ENCODE assay signal across 10 cellular contexts in the genomic region with DNA sequence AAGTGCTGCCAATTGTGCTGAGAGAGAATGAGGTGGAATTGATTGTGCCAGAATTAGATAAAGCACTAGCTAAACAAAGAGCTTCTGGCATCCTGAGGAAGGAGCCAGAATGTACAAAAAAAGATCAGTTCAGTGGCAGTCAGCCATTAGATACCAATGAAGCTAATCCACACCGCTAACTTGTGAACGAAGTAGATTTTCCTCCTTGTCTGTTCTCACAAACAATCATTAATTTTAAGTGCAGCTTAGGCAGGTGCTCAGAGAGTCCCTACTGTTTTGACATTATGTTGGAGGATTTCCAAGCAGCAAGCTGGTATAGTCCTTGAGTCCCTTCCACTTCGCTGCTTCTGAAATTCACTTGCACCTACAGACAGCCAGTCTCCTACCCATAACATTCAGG.
DNase-seq lines count a peak whose midpoint lies in the region; ATAC-seq and TF ChIP-seq lines count a peak whose summit lies in the region.
"Had no signal": no experiment of that assay in that cellular context is flagged by ENCODE, and none has a peak within 500 bp of the region (broad histone marks: within the 10 kb centered on the region; RNA-seq: fewer than 3 reads in every experiment).

No MANE protein-coding gene starts in this region.

- no peaks in the 10 kb centered on the region for H3K36me3 ChIP-seq in neural cell (ENCODE audit: insufficient read depth, low read length)
- H3K36me3 ChIP-seq in body of pancreas (replicated peaks in 1 of 2; ENCODE audit: insufficient read depth in 1 of 2, low read depth in 2 of 2), result no peaks in the 10 kb centered on the region
- no peaks in the 10 kb centered on the region for H3K36me3 ChIP-seq in colonic mucosa
- no peaks in the 10 kb centered on the region for H3K36me3 ChIP-seq in transverse colon
- H3K36me3 ChIP-seq: BE2C had no signal

- in situ Hi-C loops in G401 (cut with HindIII; ENCODE audit: low sequenced_read_pairs), result no loop called here
- in situ Hi-C loops in transverse colon (cut with MboI; ENCODE audit: low pct_ligation_motif_present in 1 of 4, low pct_unique_long_range_greater_than_20kb in 1 of 4, low sequenced_read_pairs in 3 of 4), result no loop called here

- DNase-seq in G401 (ENCODE audit: low spot score), result peak; percentile 96
- DNase-seq in NCI-H1930 (lab: John Stamatoyannopoulos, UW), result peak; percentile 0 to 22
- DNase-seq in NCI-H774 (lab: John Stamatoyannopoulos, UW), result peak; percentile 28
- DNase-seq in body of pancreas, result no peak
- DNase-seq in colonic mucosa, result no peak
- DNase-seq in transverse colon, result no peak
- DNase-seq: activated B cell treated with CpG ODN at 0.5 μM for 24 hours; activated CD8-positive, alpha-beta memory T cell treated with anti-CD3 and anti-CD28 coated beads, Interleukin-2, amount 50 U/mL, for 4 hours; BE2C had no signal

- no peak for TF ChIP-seq POLR2A in body of pancreas (IDR thresholded peaks at IDR 0.05)
- TF ChIP-seq POLR2A in transverse colon (IDR thresholded peaks at IDR 0.05), result no peak

- H2AFZ ChIP-seq in neural cell (ENCODE audit: low read depth, low read length), result peak overlapping the region; percentile 7

- H3K27ac ChIP-seq in neural cell (ENCODE audit: low read length) (peak overlapping the region; percentile 58), body of pancreas (no peak overlapping the region), colonic mucosa (no peak overlapping the region), transverse colon (no peak overlapping the region)

- H3K4me1 ChIP-seq in body of pancreas (peaks cover 6% of the 10 kb centered on the region), colonic mucosa (no peaks in the 10 kb centered on the region), transverse colon (no peaks in the 10 kb centered on the region)
- H3K4me1 ChIP-seq: BE2C had no signal

- H3K27me3 ChIP-seq in neural cell (ENCODE audit: insufficient read depth, low read depth, low read length), result no peaks in the 10 kb centered on the region
- no peaks in the 10 kb centered on the region for H3K27me3 ChIP-seq in body of pancreas
- H3K27me3 ChIP-seq in colonic mucosa, result no peaks in the 10 kb centered on the region
- no peaks in the 10 kb centered on the region for H3K27me3 ChIP-seq in transverse colon
- H3K27me3 ChIP-seq: BE2C had no signal

- intact Hi-C loops in body of pancreas (cut with DNase I), result no loop called here
- intact Hi-C loops in colonic mucosa (cut with DNase I), result no loop called here
- intact Hi-C loops in transverse colon (cut with DNase I; ENCODE audit: low total_unique reads), result no loop called here

- peak overlapping the region; percentile 23 for H3K4me2 ChIP-seq in neural cell (ENCODE audit: low read length)

- TF ChIP-seq EP300 in neural cell (conservative IDR thresholded peaks at IDR 0.05; ENCODE audit: poor library complexity, severe bottlenecking) (no peak), transverse colon (IDR thresholded peaks at IDR 0.05; ENCODE audit: low read depth) (no peak)

- H3K9me3 ChIP-seq in neural cell (ENCODE audit: low read length), result no peaks in the 10 kb centered on the region
- no peaks in the 10 kb centered on the region for H3K9me3 ChIP-seq in body of pancreas
- no peaks in the 10 kb centered on the region for H3K9me3 ChIP-seq in colonic mucosa
- H3K9me3 ChIP-seq in transverse colon, result no peaks in the 10 kb centered on the region
- H3K9me3 ChIP-seq: BE2C had no signal

- peak; percentile 23 for TF ChIP-seq RAD21 in neural cell (conservative IDR thresholded peaks at IDR 0.05)

- H4K20me1 ChIP-seq in neural cell (ENCODE audit: insufficient read depth), result no peaks in the 10 kb centered on the region

- H3F3A ChIP-seq in neural cell (ENCODE audit: insufficient read depth, low read length, poor library complexity, severe bottlenecking), result no peaks in the 10 kb centered on the region

- 11 to 14% methylated on average over 3 of the region's 3 CpGs for WGBS in body of pancreas, 2 donors
- 59 to 75% methylated on average over 2 to 3 of the region's 3 CpGs for WGBS in transverse colon (ENCODE audit: low coverage in 1 of 2), 2 donors

- H3K4me3 ChIP-seq in neural cell (ENCODE audit: low read length) (peak overlapping the region; percentile 41), body of pancreas (no peak overlapping the region), colonic mucosa (no peak overlapping the region), transverse colon (no peak overlapping the region)

- TF ChIP-seq CTCF in neural cell (IDR thresholded peaks at IDR 0.05; ENCODE audit: poor library complexity, severe bottlenecking), result no peak
- no peak for TF ChIP-seq CTCF in body of pancreas (IDR thresholded peaks at IDR 0.05)
- TF ChIP-seq CTCF in colonic mucosa (IDR thresholded peaks at IDR 0.05), result no peak
- TF ChIP-seq CTCF in transverse colon (IDR thresholded peaks at IDR 0.05), result no peak

- no peaks in the 10 kb centered on the region for H3K79me2 ChIP-seq in neural cell (replicated peaks; ENCODE audit: insufficient read depth, low read length)

- peak overlapping the region; percentile 6 for H3K9ac ChIP-seq in neural cell (ENCODE audit: low read length)
- no peak overlapping the region for H3K9ac ChIP-seq in colonic mucosa (ENCODE audit: low read depth in 2 of 2, low read length in 2 of 2)

- no peak for ATAC-seq in body of pancreas

- H3K9me2 ChIP-seq in neural cell (ENCODE audit: insufficient read depth, low read length), result no peaks in the 10 kb centered on the region

TF ChIP-seq in neural cell, 6 proteins besides CTCF, POLR2A, EP300 and RAD21:
- TF ChIP-seq SMC3 (conservative IDR thresholded peaks at IDR 0.05; ENCODE audit: poor library complexity) (no peak), TAF1 (IDR thresholded peaks at IDR 0.05; ENCODE audit: low read depth) (no peak), EZH2 (IDR thresholded peaks at IDR 0.05; ENCODE audit: borderline replicate concordance, insufficient read depth, low read length, poor library complexity, severe bottlenecking) (no peak), MXI1 (conservative IDR thresholded peaks at IDR 0.05; ENCODE audit: poor library complexity, severe bottlenecking) (no peak), POLR2AphosphoS5 (IDR thresholded peaks at IDR 0.05) (peak; percentile 87)
- TF ChIP-seq, protein P1, sequence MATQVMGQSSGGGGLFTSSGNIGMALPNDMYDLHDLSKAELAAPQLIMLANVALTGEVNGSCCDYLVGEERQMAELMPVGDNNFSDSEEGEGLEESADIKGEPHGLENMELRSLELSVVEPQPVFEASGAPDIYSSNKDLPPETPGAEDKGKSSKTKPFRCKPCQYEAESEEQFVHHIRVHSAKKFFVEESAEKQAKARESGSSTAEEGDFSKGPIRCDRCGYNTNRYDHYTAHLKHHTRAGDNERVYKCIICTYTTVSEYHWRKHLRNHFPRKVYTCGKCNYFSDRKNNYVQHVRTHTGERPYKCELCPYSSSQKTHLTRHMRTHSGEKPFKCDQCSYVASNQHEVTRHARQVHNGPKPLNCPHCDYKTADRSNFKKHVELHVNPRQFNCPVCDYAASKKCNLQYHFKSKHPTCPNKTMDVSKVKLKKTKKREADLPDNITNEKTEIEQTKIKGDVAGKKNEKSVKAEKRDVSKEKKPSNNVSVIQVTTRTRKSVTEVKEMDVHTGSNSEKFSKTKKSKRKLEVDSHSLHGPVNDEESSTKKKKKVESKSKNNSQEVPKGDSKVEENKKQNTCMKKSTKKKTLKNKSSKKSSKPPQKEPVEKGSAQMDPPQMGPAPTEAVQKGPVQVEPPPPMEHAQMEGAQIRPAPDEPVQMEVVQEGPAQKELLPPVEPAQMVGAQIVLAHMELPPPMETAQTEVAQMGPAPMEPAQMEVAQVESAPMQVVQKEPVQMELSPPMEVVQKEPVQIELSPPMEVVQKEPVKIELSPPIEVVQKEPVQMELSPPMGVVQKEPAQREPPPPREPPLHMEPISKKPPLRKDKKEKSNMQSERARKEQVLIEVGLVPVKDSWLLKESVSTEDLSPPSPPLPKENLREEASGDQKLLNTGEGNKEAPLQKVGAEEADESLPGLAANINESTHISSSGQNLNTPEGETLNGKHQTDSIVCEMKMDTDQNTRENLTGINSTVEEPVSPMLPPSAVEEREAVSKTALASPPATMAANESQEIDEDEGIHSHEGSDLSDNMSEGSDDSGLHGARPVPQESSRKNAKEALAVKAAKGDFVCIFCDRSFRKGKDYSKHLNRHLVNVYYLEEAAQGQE (IDR thresholded peaks at IDR 0.05; ENCODE audit: borderline replicate concordance), result peak; percentile 33

Comparison
In these comparisons a context has a peak if more than half of its experiments do, and no peak if none do; other contexts are left out.
1. DNase-seq: peak in G401 (single experiment), NCI-H1930 (2 of 2) and NCI-H774 (single experiment); none in body of pancreas (0 of 4), colonic mucosa (single experiment) and transverse colon (single experiment).